Comparison of ENCODE assay signal across 8 cellular contexts in the genomic region with DNA sequence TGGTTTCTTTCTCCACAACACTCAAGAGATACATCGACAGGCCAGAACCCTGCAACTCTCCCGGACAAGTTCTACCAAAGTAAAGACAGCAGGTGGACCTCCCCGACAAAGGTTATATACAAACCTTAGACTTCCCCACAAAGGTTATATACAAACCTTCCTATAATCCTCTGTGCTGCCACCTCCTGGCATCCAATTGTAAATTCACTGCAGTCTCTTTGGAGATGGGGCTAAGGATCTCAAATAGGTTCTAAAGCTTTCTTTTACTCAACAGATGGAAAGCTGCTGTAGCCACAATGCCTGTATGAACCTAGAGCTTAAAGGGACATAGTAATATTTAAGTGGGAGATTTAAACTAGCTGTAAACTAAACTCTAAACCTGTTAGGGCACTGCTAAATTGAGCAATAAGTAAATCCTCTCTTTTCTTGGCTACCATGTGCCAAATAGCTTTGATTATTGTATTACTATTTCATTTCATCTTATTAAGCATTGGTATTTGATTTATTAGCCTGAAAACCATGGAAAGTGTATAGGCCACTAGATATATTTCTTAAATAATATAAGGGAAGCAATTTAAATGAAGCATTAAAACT. TPM values are rescaled to one million over a fixed set of nuclear protein-coding genes. Genes with fewer than 3 reads are reported as not detected.
A peak's percentile ranks its signal among the peaks of the same experiment; 100 is the strongest.
DNase-seq lines count a peak whose midpoint lies in the region; ATAC-seq and TF ChIP-seq lines count a peak whose summit lies in the region.

No MANE protein-coding gene starts in this region.

- H3K4me3 ChIP-seq in Peyer's patch (no peak overlapping the region), adipocyte (ENCODE audit: low read length) (no peak overlapping the region)

- H3K27me3 Mint-ChIP-seq in immature natural killer cell (ENCODE audit: low read depth in 3 of 3): no peaks in the 10 kb centered on the region

- H3K9me3 Mint-ChIP-seq in immature natural killer cell: no peaks in the 10 kb centered on the region

- H3K36me3 ChIP-seq in Peyer's patch (no peaks in the 10 kb centered on the region), adipocyte (ENCODE audit: control insufficient read depth, insufficient read depth, low read length, severe bottlenecking) (no peaks in the 10 kb centered on the region)

- H3K27ac ChIP-seq in Peyer's patch: no peak overlapping the region

- no peaks in the 10 kb centered on the region for H3K9me3 ChIP-seq in Peyer's patch
- H3K9me3 ChIP-seq in adipocyte (ENCODE audit: control insufficient read depth, low read length): no peaks in the 10 kb centered on the region

- H3K4me3 Mint-ChIP-seq in immature natural killer cell: no peak overlapping the region

- no peak overlapping the region for H3K27ac Mint-ChIP-seq in immature natural killer cell

- DNase-seq in NCI-H1436 (lab: John Stamatoyannopoulos, UW) (peak; percentile 26), NCI-H1436 treated with DMSO at 0.1 percent for 48 hours (lab: John Stamatoyannopoulos, UW) (no peak), Peyer's patch (peak in 2 of 3 donors; percentile 55 to 71), adipocyte (ENCODE audit: low read depth) (peak; percentile 77), immature natural killer cell (peak in 2 of 3 donors; percentile 21 to 22)
- peak; percentile 72 for DNase-seq in stimulated activated CD8-positive, alpha-beta memory T cell treated with anti-CD3 and anti-CD28 coated beads, Interleukin-4, amount 100 ng/mL, for 48 hours

- peaks cover 6 to 11% (median 11%) of the 10 kb centered on the region in 3 donors for H3K36me3 Mint-ChIP-seq in immature natural killer cell

- TF ChIP-seq POLR2A in Peyer's patch (IDR thresholded peaks at IDR 0.05): no peak

- H3K27me3 ChIP-seq in Peyer's patch (no peaks in the 10 kb centered on the region), adipocyte (replicated peaks; ENCODE audit: control insufficient read depth, insufficient read depth, low read length) (no peaks in the 10 kb centered on the region)

- peak; percentile 37 to 67 (median 60) for TF ChIP-seq CTCF in Peyer's patch (IDR thresholded peaks at IDR 0.05)

- no peaks in the 10 kb centered on the region for H3K4me1 Mint-ChIP-seq in immature natural killer cell

- H3K4me1 ChIP-seq in Peyer's patch (no peaks in the 10 kb centered on the region), adipocyte (ENCODE audit: control insufficient read depth, insufficient read depth, low read length) (no peaks in the 10 kb centered on the region)

- H3K9ac ChIP-seq in adipocyte (ENCODE audit: low read length): no peak overlapping the region

- peak; percentile 92 for ATAC-seq in GM21360 (IDR thresholded peaks at IDR 0.05; ENCODE audit: unreplicated experiment)
- ATAC-seq in HG03469 (IDR thresholded peaks at IDR 0.05; ENCODE audit: unreplicated experiment): peak; percentile 77

RNA-seq across cellular contexts. Expression of gene MREG, which starts 9.8 kb away (rescaled TPM):
- total RNA-seq in Peyer's patch: 10 to 100 TPM in 1 of 4 donors, 1 to 10 TPM in 3; 6.2 to 10.7 (median 7.2) TPM
- polyA plus RNA-seq in immature natural killer cell: 1 to 10 TPM in 2 of 3 donors, not detected in 1; 1.1 to 1.2 TPM

RNA-seq across cellular contexts. Expression of gene PECR, which starts 58.5 kb away (rescaled TPM):
- 10 to 100 TPM; 44.6 to 85.6 (median 54.3) TPM for total RNA-seq in Peyer's patch
- polyA plus RNA-seq in immature natural killer cell: 10 to 100 TPM; 23.2 to 32.4 (median 23.8) TPM

RNA-seq across cellular contexts. Expression of gene TMEM169, which starts 58.6 kb away (rescaled TPM):
- total RNA-seq in Peyer's patch: 1 to 10 TPM in 1 of 4 donors, not detected in 3; 1.6 TPM
- polyA plus RNA-seq in immature natural killer cell: 1 to 10 TPM in 1 of 3 donors, under 1 TPM in 1, not detected in 1; 0.49 to 1.0 TPM
